16 cellular contexts compared by ENCODE assay signal in the genomic region with DNA sequence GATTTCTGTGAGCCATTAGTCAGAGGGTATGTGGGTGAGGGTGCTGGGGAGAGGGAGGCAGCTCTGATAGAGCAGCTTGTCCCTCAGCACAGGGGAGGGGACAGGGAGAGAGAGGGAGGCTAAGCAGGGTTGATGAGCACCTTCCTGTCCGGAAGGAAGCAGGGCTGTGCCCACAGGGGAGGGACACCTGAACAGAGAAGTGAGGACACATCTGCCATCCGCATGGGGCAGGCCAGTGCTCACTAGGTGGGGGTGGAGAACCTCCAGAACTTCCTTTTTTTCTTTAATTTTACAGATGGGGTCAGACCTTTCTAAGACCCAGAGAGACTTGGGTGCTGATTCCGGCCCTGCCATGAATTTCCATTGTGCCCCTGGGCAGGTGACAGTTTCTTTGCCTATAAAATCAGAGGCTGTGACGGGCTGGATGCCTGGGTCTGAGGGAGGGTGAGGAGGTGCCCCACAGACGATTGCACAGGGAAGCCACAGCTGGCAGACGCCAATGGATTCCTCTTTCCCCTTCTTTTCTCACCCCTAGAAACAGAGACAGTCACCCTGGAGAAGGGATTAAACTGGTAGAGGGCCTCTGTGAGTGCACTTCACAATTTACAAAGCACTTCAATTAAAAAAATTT. TPM values are rescaled to one million over a fixed set of nuclear protein-coding genes. Genes with fewer than 3 reads are reported as not detected.
A peak's percentile ranks its signal among the peaks of the same experiment; 100 is the strongest.
DNase-seq lines count a peak whose midpoint lies in the region; ATAC-seq and TF ChIP-seq lines count a peak whose summit lies in the region.
"Had no signal": no experiment of that assay in that cellular context is flagged by ENCODE, and none has a peak within 500 bp of the region (broad histone marks: within the 10 kb centered on the region; RNA-seq: fewer than 3 reads in every experiment).

No MANE protein-coding gene starts in this region.

- H2BK12ac ChIP-seq in trophoblast cell (ENCODE audit: low read length): no peak overlapping the region

- H4K12ac ChIP-seq in trophoblast cell (ENCODE audit: low read depth, low read length): no peak overlapping the region

- no peak overlapping the region for H3K27ac ChIP-seq in trophoblast cell (ENCODE audit: low read depth, low read length)
- H3K27ac ChIP-seq: dorsolateral prefrontal cortex, SJCRH30 had no signal

- no peak overlapping the region for H4K91ac ChIP-seq in trophoblast cell (ENCODE audit: low read depth, low read length)

- H3K23ac ChIP-seq in trophoblast cell (ENCODE audit: low read length): no peak overlapping the region

- no peaks in the 10 kb centered on the region for H3K36me3 ChIP-seq in trophoblast cell (ENCODE audit: control insufficient read depth in 1 of 2, insufficient read depth in 2 of 2, low read length in 2 of 2)

- POLR2A ChIA-PET in activated naive CD8-positive, alpha-beta T cell treated with anti-CD3 and anti-CD28 coated beads, Interleukin-2, amount 10 ng/mL, durations not matched to agents 7 days and 5 days (lab: Charles Lee): interaction anchor here (0.7 kb wide), 1 partner anchor 45 kb away, joined by 3 read pairs; no protein-coding TSS in a partner anchor

- no peak overlapping the region for H3K4me2 ChIP-seq in trophoblast cell (ENCODE audit: low read length)

- H3K14ac ChIP-seq in trophoblast cell (ENCODE audit: low read length): no peak overlapping the region

- H2BK120ac ChIP-seq in trophoblast cell (ENCODE audit: insufficient read depth, low read length, poor library complexity): no peak overlapping the region

- H3K27ac Mint-ChIP-seq in IgD-negative memory B cell: peak overlapping the region; percentile 73 to 89 (median 88)
- H3K27ac Mint-ChIP-seq in activated naive CD8-positive, alpha-beta T cell treated with anti-CD3 and anti-CD28 coated beads, Interleukin-2, amount 10 ng/mL, durations not matched to agents 7 days and 5 days: peak overlapping the region; percentile 57
- H3K27ac Mint-ChIP-seq in osteocyte (ENCODE audit: unreplicated experiment): no peak overlapping the region
- no peak overlapping the region for H3K27ac Mint-ChIP-seq in endothelial cell (ENCODE audit: unreplicated experiment)

- TF ChIP-seq CTCF in osteocyte (IDR thresholded peaks at IDR 0.05) (no peak), endothelial cell (IDR thresholded peaks at IDR 0.05; ENCODE audit: unreplicated experiment) (no peak)

- no CpG with 5 or more reads among the region's 6 CpGs for WGBS in trophoblast cell (ENCODE audit: extremely low coverage, insufficient coverage, insufficient read length)

- H3K27me3 ChIP-seq in trophoblast cell (ENCODE audit: insufficient read depth, low read length): no peaks in the 10 kb centered on the region
- H3K27me3 ChIP-seq: SJCRH30 had no signal

- no peaks in the 10 kb centered on the region for H3K4me1 ChIP-seq in trophoblast cell (ENCODE audit: control insufficient read depth in 1 of 2, insufficient read depth in 2 of 2, low read length in 2 of 2)
- H3K4me1 ChIP-seq: SJCRH30 had no signal

- H3K4me3 ChIP-seq in trophoblast cell (ENCODE audit: low read depth, low read length): no peak overlapping the region
- H3K4me3 ChIP-seq: dorsolateral prefrontal cortex, SJCRH30 had no signal

- peaks cover 2% of the 10 kb centered on the region for H3K27me3 Mint-ChIP-seq in IgD-negative memory B cell
- H3K27me3 Mint-ChIP-seq in activated naive CD8-positive, alpha-beta T cell treated with anti-CD3 and anti-CD28 coated beads, Interleukin-2, amount 10 ng/mL, durations not matched to agents 7 days and 5 days: peaks cover 20% of the 10 kb centered on the region
- peaks cover 57% of the 10 kb centered on the region for H3K27me3 Mint-ChIP-seq in osteocyte (ENCODE audit: unreplicated experiment)
- H3K27me3 Mint-ChIP-seq in endothelial cell (ENCODE audit: unreplicated experiment): peaks cover 10% of the 10 kb centered on the region

- no peak overlapping the region for H3K18ac ChIP-seq in trophoblast cell (ENCODE audit: low read length)

- H3K4me3 Mint-ChIP-seq in IgD-negative memory B cell: peak overlapping the region; percentile 19 to 89 (median 47)
- peak overlapping the region; percentile 12 for H3K4me3 Mint-ChIP-seq in activated naive CD8-positive, alpha-beta T cell treated with anti-CD3 and anti-CD28 coated beads, Interleukin-2, amount 10 ng/mL, durations not matched to agents 7 days and 5 days
- no peak overlapping the region for H3K4me3 Mint-ChIP-seq in osteocyte (ENCODE audit: unreplicated experiment)
- no peak overlapping the region for H3K4me3 Mint-ChIP-seq in endothelial cell (ENCODE audit: unreplicated experiment)
- H3K4me3 Mint-ChIP-seq: CD4-positive, alpha-beta memory T cell had no signal

- peak; percentile 86 for DNase-seq in NOMO-1 treated with dmso at 0.1 percent for 144 hours (lab: John Stamatoyannopoulos, UW; ENCODE audit: unreplicated experiment)
- no peak for DNase-seq in activated naive CD8-positive, alpha-beta T cell treated with anti-CD3 and anti-CD28 coated beads, Interleukin-2, amount 10 ng/mL, durations not matched to agents 7 days and 5 days
- DNase-seq in osteocyte (ENCODE audit: extremely low spot score, unreplicated experiment): peak; percentile 63
- no peak for DNase-seq in hypothalamus (lab: John Stamatoyannopoulos, UW)
- no peak for DNase-seq in endothelial cell (ENCODE audit: low spot score)
- DNase-seq in trophoblast cell: no peak
- no peak for DNase-seq in NCI-H2171 treated with DMSO at 0.1 percent for 48 hours (lab: John Stamatoyannopoulos, UW)
- DNase-seq: activated T-cell treated with anti-CD3 and anti-CD28 coated beads, Interleukin-2, amount 50 U/mL, for 48 hours; aorta; dorsolateral prefrontal cortex; H7; NCI-H1417; SJCRH30 had no signal

- no peak overlapping the region for H2AK5ac ChIP-seq in trophoblast cell (ENCODE audit: low read length)

- H3K4me1 Mint-ChIP-seq in IgD-negative memory B cell (peaks cover 26 to 39% (median 31%) of the 10 kb centered on the region in 3 donors), osteocyte (ENCODE audit: unreplicated experiment) (no peaks in the 10 kb centered on the region), endothelial cell (ENCODE audit: unreplicated experiment) (peaks cover 3% of the 10 kb centered on the region)
- peaks cover 9% of the 10 kb centered on the region for H3K4me1 Mint-ChIP-seq in activated naive CD8-positive, alpha-beta T cell treated with anti-CD3 and anti-CD28 coated beads, Interleukin-2, amount 10 ng/mL, durations not matched to agents 7 days and 5 days

- peaks cover 2% of the 10 kb centered on the region for H3K9me3 ChIP-seq in trophoblast cell (ENCODE audit: insufficient read depth, low read depth, low read length)

- H3K79me2 ChIP-seq in trophoblast cell (ENCODE audit: control insufficient read depth, insufficient read depth, low read length, poor library complexity): peaks cover 2% of the 10 kb centered on the region

- H3K9ac ChIP-seq in trophoblast cell (ENCODE audit: low read length): no peak overlapping the region

- no peak overlapping the region for H3K4ac ChIP-seq in trophoblast cell (ENCODE audit: low read depth, low read length)

- no peak overlapping the region for H4K8ac ChIP-seq in trophoblast cell (ENCODE audit: low read depth, low read length)

- H2BK5ac ChIP-seq in trophoblast cell (ENCODE audit: low read depth, low read length, poor library complexity): no peak overlapping the region

- peak; percentile 91 for ATAC-seq in activated naive CD8-positive, alpha-beta T cell treated with anti-CD3 and anti-CD28 coated beads, Interleukin-2, amount 10 ng/mL, durations not matched to agents 7 days and 5 days (ENCODE audit: low read depth)

- H3K79me1 ChIP-seq in trophoblast cell (ENCODE audit: low read length): no peaks in the 10 kb centered on the region

- H2AFZ ChIP-seq in trophoblast cell (ENCODE audit: insufficient read depth, low read length, poor library complexity): no peak overlapping the region

- H3K9me3 Mint-ChIP-seq in IgD-negative memory B cell: peaks cover 0 to 7% (median 5%) of the 10 kb centered on the region in 3 donors
- H3K9me3 Mint-ChIP-seq in activated naive CD8-positive, alpha-beta T cell treated with anti-CD3 and anti-CD28 coated beads, Interleukin-2, amount 10 ng/mL, durations not matched to agents 7 days and 5 days: peaks cover 3% of the 10 kb centered on the region
- H3K9me3 Mint-ChIP-seq in osteocyte (ENCODE audit: unreplicated experiment): no peaks in the 10 kb centered on the region
- no peaks in the 10 kb centered on the region for H3K9me3 Mint-ChIP-seq in endothelial cell (ENCODE audit: unreplicated experiment)

- H3K36me3 Mint-ChIP-seq in IgD-negative memory B cell (no peaks in the 10 kb centered on the region), osteocyte (ENCODE audit: unreplicated experiment) (no peaks in the 10 kb centered on the region), endothelial cell (ENCODE audit: low read depth, unreplicated experiment) (peaks cover 3% of the 10 kb centered on the region)
- peaks cover 3% of the 10 kb centered on the region for H3K36me3 Mint-ChIP-seq in activated naive CD8-positive, alpha-beta T cell treated with anti-CD3 and anti-CD28 coated beads, Interleukin-2, amount 10 ng/mL, durations not matched to agents 7 days and 5 days
- H3K36me3 Mint-ChIP-seq: CD4-positive, alpha-beta memory T cell had no signal

RNA-seq across cellular contexts. Expression of a gene that starts 4.1 kb away (rescaled TPM):
- not detected for polyA plus RNA-seq in IgD-negative memory B cell
- total RNA-seq in activated naive CD8-positive, alpha-beta T cell treated with anti-CD3 and anti-CD28 coated beads, Interleukin-2, amount 10 ng/mL, durations not matched to agents 7 days and 5 days: under 1 TPM in 1 of 2 experiments, not detected in 1; 0.11 TPM
- total RNA-seq in osteocyte: not detected in 2 replicates
- not detected for total RNA-seq in endothelial cell (ENCODE audit: unreplicated experiment)
- 0.10 and 0.11 TPM in 2 replicates for polyA plus RNA-seq in trophoblast cell (2013)
- total RNA-seq: CD4-positive, alpha-beta memory T cell; H7; NCI-H460; SJCRH30 had no signal
- polyA plus RNA-seq: aorta; CD4-positive, alpha-beta memory T cell had no signal

RNA-seq across cellular contexts. Expression of a gene that starts 31.3 kb away (rescaled TPM):
- not detected for polyA plus RNA-seq in IgD-negative memory B cell
- not detected for total RNA-seq in activated naive CD8-positive, alpha-beta T cell treated with anti-CD3 and anti-CD28 coated beads, Interleukin-2, amount 10 ng/mL, durations not matched to agents 7 days and 5 days
- not detected in 2 replicates for total RNA-seq in osteocyte
- 0.77 TPM for total RNA-seq in endothelial cell (ENCODE audit: unreplicated experiment)
- not detected in 2 replicates for polyA plus RNA-seq in trophoblast cell (2013)
- total RNA-seq: aorta; CD4-positive, alpha-beta memory T cell; H7; NCI-H460; SJCRH30 had no signal
- polyA plus RNA-seq: aorta; CD4-positive, alpha-beta memory T cell had no signal

RNA-seq across cellular contexts. Expression of a gene that starts 50.0 kb away (rescaled TPM):
- polyA plus RNA-seq in IgD-negative memory B cell: not detected
- total RNA-seq in activated naive CD8-positive, alpha-beta T cell treated with anti-CD3 and anti-CD28 coated beads, Interleukin-2, amount 10 ng/mL, durations not matched to agents 7 days and 5 days: not detected
- total RNA-seq in osteocyte: not detected in 2 replicates
- total RNA-seq in endothelial cell (ENCODE audit: unreplicated experiment): not detected
- polyA plus RNA-seq in trophoblast cell (2013): not detected in 2 replicates
- total RNA-seq: CD4-positive, alpha-beta memory T cell; H7; NCI-H460; SJCRH30 had no signal
- polyA plus RNA-seq: aorta; CD4-positive, alpha-beta memory T cell had no signal

RNA-seq across cellular contexts. Expression of a gene that starts 59.6 kb away (rescaled TPM):
- 2.8 TPM for polyA plus RNA-seq in IgD-negative memory B cell
- total RNA-seq in activated naive CD8-positive, alpha-beta T cell treated with anti-CD3 and anti-CD28 coated beads, Interleukin-2, amount 10 ng/mL, durations not matched to agents 7 days and 5 days: 10 to 100 TPM; 11.9 to 13.0 TPM
- total RNA-seq in osteocyte (8.7 and 8.8 TPM in 2 replicates), endothelial cell (ENCODE audit: unreplicated experiment) (9.6 TPM)
- 3.8 and 4.0 TPM in 2 replicates for polyA plus RNA-seq in trophoblast cell (2013)

Comparison
In these comparisons a context has a peak if more than half of its experiments do, and no peak if none do; other contexts are left out.
1. H3K27ac Mint-ChIP-seq: peak in IgD-negative memory B cell (3 of 3) and activated naive CD8-positive, alpha-beta T cell treated with anti-CD3 and anti-CD28 coated beads, Interleukin-2, amount 10 ng/mL, durations not matched to agents 7 days and 5 days (single experiment); none in osteocyte (single experiment) and endothelial cell (single experiment).
2. H3K4me3 Mint-ChIP-seq: peak in IgD-negative memory B cell (4 of 4) and activated naive CD8-positive, alpha-beta T cell treated with anti-CD3 and anti-CD28 coated beads, Interleukin-2, amount 10 ng/mL, durations not matched to agents 7 days and 5 days (single experiment); none in osteocyte (single experiment) and endothelial cell (single experiment).
3. DNase-seq: peak in NOMO-1 treated with dmso at 0.1 percent for 144 hours (single experiment) and osteocyte (single experiment); none in activated naive CD8-positive, alpha-beta T cell treated with anti-CD3 and anti-CD28 coated beads, Interleukin-2, amount 10 ng/mL, durations not matched to agents 7 days and 5 days (single experiment), hypothalamus (0 of 51), endothelial cell (single experiment), trophoblast cell (0 of 2) and NCI-H2171 treated with DMSO at 0.1 percent for 48 hours (single experiment).